Comparison of ENCODE assay signal across 9 cellular contexts in the genomic region with DNA sequence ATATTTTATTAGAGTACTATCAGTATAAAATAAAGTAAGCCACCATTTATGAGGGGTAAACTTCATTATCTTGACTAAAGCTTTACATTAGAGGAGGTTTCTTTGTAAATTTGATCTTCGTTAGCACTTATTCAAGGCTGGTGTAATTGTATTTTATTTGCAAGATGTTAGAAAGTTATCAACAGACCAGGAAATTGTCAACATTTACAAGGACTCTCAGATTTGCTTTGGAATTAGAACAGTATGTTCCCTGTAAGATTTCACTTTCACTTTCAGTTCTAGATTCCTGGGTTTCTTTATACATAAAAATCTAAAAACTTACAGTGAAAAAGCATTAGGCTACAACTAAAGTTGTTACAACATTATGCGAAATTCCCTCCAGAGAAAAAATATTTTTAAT. TPM values are rescaled to one million over a fixed set of nuclear protein-coding genes. Genes with fewer than 3 reads are reported as not detected.
DNase-seq lines count a peak whose midpoint lies in the region; ATAC-seq and TF ChIP-seq lines count a peak whose summit lies in the region.
"Had no signal": no experiment of that assay in that cellular context is flagged by ENCODE, and none has a peak within 500 bp of the region (broad histone marks: within the 10 kb centered on the region; RNA-seq: fewer than 3 reads in every experiment).

No MANE protein-coding gene starts in this region.

- DNase-seq in DMS 273 (lab: John Stamatoyannopoulos, UW; ENCODE audit: unreplicated experiment) (peak; percentile 5), DMS 273 treated with DMSO at 0.1 percent for 48 hours (lab: John Stamatoyannopoulos, UW) (no peak), SW480 (ENCODE audit: low spot score) (peak; percentile 18), fibroblast of lung (ENCODE audit: low read depth in 2 of 2) (peak in 1 of 2 donors; percentile 64), smooth muscle cell (lab: John Stamatoyannopoulos, UW; ENCODE audit: unreplicated experiment) (no peak), hypothalamus (lab: John Stamatoyannopoulos, UW) (no peak), germinal center (ENCODE audit: low spot score) (no peak)
- DNase-seq: 8988T had no signal

- H3K79me2 ChIP-seq in fibroblast of lung (ENCODE audit: control insufficient read depth, insufficient read depth, low read length): no peaks in the 10 kb centered on the region
- no peaks in the 10 kb centered on the region for H3K79me2 ChIP-seq in smooth muscle cell (ENCODE audit: low read depth)

- H3K27ac ChIP-seq in fibroblast of lung (ENCODE audit: insufficient read depth, low read length) (peak overlapping the region; percentile 68), smooth muscle cell (ENCODE audit: low read depth) (peak overlapping the region; percentile 37)

- H3K36me3 ChIP-seq in fibroblast of lung (ENCODE audit: control insufficient read depth, insufficient read depth, low read length): no peaks in the 10 kb centered on the region
- H3K36me3 ChIP-seq in smooth muscle cell (ENCODE audit: low read depth): no peaks in the 10 kb centered on the region

- no peak for ATAC-seq in GM21717 (IDR thresholded peaks at IDR 0.05; ENCODE audit: unreplicated experiment)

- peak overlapping the region; percentile 84 for H2AFZ ChIP-seq in fibroblast of lung (ENCODE audit: low read length)
- H2AFZ ChIP-seq in smooth muscle cell (ENCODE audit: low read depth): peak overlapping the region; percentile 60

- H3K27me3 ChIP-seq in fibroblast of lung (ENCODE audit: control insufficient read depth, insufficient read depth, low read length): no peaks in the 10 kb centered on the region
- H3K27me3 ChIP-seq in smooth muscle cell (ENCODE audit: low read depth): no peaks in the 10 kb centered on the region

- no peak for TF ChIP-seq CTCF in fibroblast of lung (conservative IDR thresholded peaks at IDR 0.05 in 1 of 2, IDR thresholded peaks at IDR 0.05 in 1 of 2; ENCODE audit: low read depth in 1 of 2, low read length in 2 of 2)
- TF ChIP-seq CTCF in smooth muscle cell (IDR thresholded peaks at IDR 0.05; ENCODE audit: borderline replicate concordance, insufficient read depth, poor library complexity, severe bottlenecking): no peak

- peak overlapping the region; percentile 18 to 36 (median 25) for H3K4me3 ChIP-seq in fibroblast of lung (replicated peaks in 1 of 4; ENCODE audit: control extremely low read depth in 1 of 4, insufficient read depth in 1 of 4, low read depth in 3 of 4, low read length in 4 of 4)
- peak overlapping the region; percentile 39 for H3K4me3 ChIP-seq in smooth muscle cell

- H3K9me3 ChIP-seq in fibroblast of lung (ENCODE audit: control insufficient read depth, insufficient read depth, low read depth, low read length) (no peaks in the 10 kb centered on the region), smooth muscle cell (replicated peaks; ENCODE audit: low read depth) (no peaks in the 10 kb centered on the region)

- no peaks in the 10 kb centered on the region for H3K4me1 ChIP-seq in fibroblast of lung (ENCODE audit: control insufficient read depth, extremely low read depth, insufficient read depth, low read length)
- H3K4me1 ChIP-seq in smooth muscle cell (ENCODE audit: low read depth): peaks cover 3% of the 10 kb centered on the region

- 65% methylated on average over 2 of the region's 2 CpGs for WGBS in smooth muscle cell (ENCODE audit: low lambda C conversion rate)

- H4K20me1 ChIP-seq in fibroblast of lung (ENCODE audit: control insufficient read depth, extremely low read depth, insufficient read depth, low read length) (no peaks in the 10 kb centered on the region), smooth muscle cell (ENCODE audit: low read depth) (no peaks in the 10 kb centered on the region)

- H3K9ac ChIP-seq in fibroblast of lung (ENCODE audit: insufficient read depth, low read length) (no peak overlapping the region), smooth muscle cell (ENCODE audit: low read depth) (no peak overlapping the region)

- peak overlapping the region; percentile 68 for H3K4me2 ChIP-seq in fibroblast of lung (ENCODE audit: extremely low read depth, insufficient read depth, low read length)
- H3K4me2 ChIP-seq in smooth muscle cell: peak overlapping the region; percentile 77

- H3F3A ChIP-seq in smooth muscle cell (ENCODE audit: low read depth): peaks cover 4% of the 10 kb centered on the region

RNA-seq across cellular contexts. Expression of a gene that starts 4.6 kb away (rescaled TPM):
- 3.3 TPM in 2 replicates for total RNA-seq in fibroblast of lung
- 0.58 and 0.66 TPM in 2 replicates for polyA plus RNA-seq in fibroblast of lung
- polyA plus RNA-seq in fibroblast of lung (2012): 0.55 and 0.65 TPM in 2 replicates
- polyA minus RNA-seq in fibroblast of lung (ENCODE audit: low replicate concordance): 0.11 TPM in 1 of 2 replicates, not detected in the other
- total RNA-seq in smooth muscle cell: 1.6 and 1.7 TPM in 2 replicates
- 0.74 and 0.94 TPM in 2 replicates for polyA plus RNA-seq in smooth muscle cell

RNA-seq across cellular contexts. Expression of a gene that starts 34.4 kb away (rescaled TPM):
- 59.6 and 69.3 TPM in 2 replicates for total RNA-seq in fibroblast of lung
- 38.4 and 45.4 TPM in 2 replicates for polyA plus RNA-seq in fibroblast of lung
- 36.1 and 42.1 TPM in 2 replicates for polyA plus RNA-seq in fibroblast of lung (2012)
- 9.2 and 20.0 TPM in 2 replicates for polyA minus RNA-seq in fibroblast of lung (ENCODE audit: low replicate concordance)
- 170 and 174 TPM in 2 replicates for total RNA-seq in smooth muscle cell
- polyA plus RNA-seq in smooth muscle cell: 38.6 and 46.3 TPM in 2 replicates

Comparison
In these comparisons a context has a peak if more than half of its experiments do, and no peak if none do; other contexts are left out.
1. DNase-seq: peak in DMS 273 (single experiment) and SW480 (single experiment); none in DMS 273 treated with DMSO at 0.1 percent for 48 hours (single experiment), smooth muscle cell (single experiment), hypothalamus (0 of 51) and germinal center (single experiment).